Comparison of ENCODE assay signal across 28 cellular contexts in genomic region chr13:61988810-61989209, GRCh38.
"Had no signal": no experiment of that assay in that cellular context is flagged by ENCODE, and none has a peak within 500 bp of the region (broad histone marks: within the 10 kb centered on the region; RNA-seq: fewer than 3 reads in every experiment).

No MANE protein-coding gene starts in this region.

- H3K9me3 ChIP-seq: colonic mucosa, esophagus muscularis mucosa, esophagus squamous epithelium, gastroesophageal sphincter, heart left ventricle, heart right ventricle had no signal

- DNase-seq: colonic mucosa; cortex of kidney; dermis blood vessel endothelial cell; dorsolateral prefrontal cortex; effector CD4-positive, alpha-beta T cell; effector CD8-positive, alpha-beta T cell; effector memory CD4-positive, alpha-beta T cell; effector memory CD8-positive, alpha-beta T cell; endodermal cell; erythroblast; esophagus squamous epithelium; foreskin fibroblast; foreskin keratinocyte; foreskin melanocyte; gastrocnemius medialis; glutamatergic neuron; head of caudate nucleus; heart left ventricle; heart right ventricle had no signal

- H3K4me1 ChIP-seq: colonic mucosa, esophagus muscularis mucosa, esophagus squamous epithelium, foreskin keratinocyte, gastrocnemius medialis, gastroesophageal sphincter, heart left ventricle, heart right ventricle had no signal

- H3K4me3 ChIP-seq: colonic mucosa, coronary artery, dorsolateral prefrontal cortex, esophagus muscularis mucosa, esophagus squamous epithelium, gastrocnemius medialis, gastroesophageal sphincter, heart left ventricle, heart right ventricle had no signal

- H3K27me3 ChIP-seq: colonic mucosa, esophagus muscularis mucosa, esophagus squamous epithelium, foreskin keratinocyte, gastrocnemius medialis, gastroesophageal sphincter, heart left ventricle, heart right ventricle had no signal

- H3K36me3 ChIP-seq: colonic mucosa, esophagus muscularis mucosa, esophagus squamous epithelium, gastrocnemius medialis, gastroesophageal sphincter, heart left ventricle, heart right ventricle had no signal

- H3K27ac ChIP-seq: colonic mucosa, coronary artery, dorsolateral prefrontal cortex, epithelial cell of prostate, esophagus muscularis mucosa, esophagus squamous epithelium, foreskin keratinocyte, gastrocnemius medialis, gastroesophageal sphincter, heart left ventricle, heart right ventricle had no signal

- FAIRE-seq: colon, endometrium, endothelial cell of umbilical vein, frontal cortex had no signal

- ATAC-seq: effector memory CD8-positive, alpha-beta T cell; esophagus mucosa; foreskin keratinocyte; gastrocnemius medialis; gastroesophageal sphincter; heart left ventricle; heart right ventricle had no signal
